10 cellular contexts compared by ENCODE assay signal in genomic region chr11:6635082-6635932, GRCh38. TPM values are rescaled to one million over a fixed set of nuclear protein-coding genes. Genes with fewer than 3 reads are reported as not detected.
DNase-seq lines count a peak whose midpoint lies in the region; ATAC-seq and TF ChIP-seq lines count a peak whose summit lies in the region.
"Had no signal": no experiment of that assay in that cellular context is flagged by ENCODE, and none has a peak within 500 bp of the region (broad histone marks: within the 10 kb centered on the region; RNA-seq: fewer than 3 reads in every experiment).

No MANE protein-coding gene starts in this region.

- peaks cover 22% of the 10 kb centered on the region for H3K36me3 ChIP-seq in left ventricle myocardium inferior

- H3K27me3 Mint-ChIP-seq in H9 (ENCODE audit: low read depth) = peaks cover 28% of the 10 kb centered on the region
- H3K27me3 Mint-ChIP-seq in activated CD4-positive, alpha-beta T cell treated with anti-CD3 and anti-CD28 coated beads for 36 hours = no peaks in the 10 kb centered on the region
- H3K27me3 Mint-ChIP-seq: activated naive CD8-positive, alpha-beta T cell had no signal

- intact Hi-C loops in left ventricle myocardium inferior (cut with micrococcal nuclease) = no loop called here
- intact Hi-C loops in activated CD4-positive, alpha-beta T cell treated with anti-CD3 and anti-CD28 coated beads for 36 hours (cut with DNase I, micrococcal nuclease) = no loop called here

- H3K36me3 Mint-ChIP-seq in H9 (ENCODE audit: insufficient read depth in 1 of 3, low read depth in 3 of 3) = peaks cover 0 to 13% (median 8%) of the 10 kb centered on the region in 3 experiments; a peak in 5 of 7 replicates
- H3K36me3 Mint-ChIP-seq in activated CD4-positive, alpha-beta T cell treated with anti-CD3 and anti-CD28 coated beads for 36 hours (ENCODE audit: low read depth) = no peaks in the 10 kb centered on the region

- CTCF ChIA-PET in activated CD4-positive, alpha-beta T cell treated with anti-CD3 and anti-CD28 coated beads for 36 hours (lab: Charles Lee) = interaction anchor here (0.6 kb wide), 1 partner anchor 48 kb away, joined by 3 read pairs; the partner anchor contains the start of gene MRPL17

- POLR2A ChIA-PET in activated CD4-positive, alpha-beta T cell treated with anti-CD3 and anti-CD28 coated beads for 36 hours (lab: Charles Lee) = no interaction called here

- no peaks in the 10 kb centered on the region for H3K79me2 ChIP-seq in H9 (ENCODE audit: insufficient read depth, low read length)

- no peak overlapping the region for H2BK15ac ChIP-seq in H9 (ENCODE audit: low read depth, low read length)

- H2AK5ac ChIP-seq in H9 (ENCODE audit: insufficient read length, low read length) = no peak overlapping the region

- H3T11ph ChIP-seq in H9 (ENCODE audit: low read length) = no peak overlapping the region

- no peak overlapping the region for H3K4ac ChIP-seq in H9 (ENCODE audit: low read depth, low read length)

- H3K27ac ChIP-seq in H9 (ENCODE audit: insufficient read length, low read depth, low read length) (no peak overlapping the region), left ventricle myocardium inferior (replicated peaks) (peak overlapping the region; percentile 85)

- H3K9me3 Mint-ChIP-seq in H9 = no peaks in the 10 kb centered on the region
- no peaks in the 10 kb centered on the region for H3K9me3 Mint-ChIP-seq in activated CD4-positive, alpha-beta T cell treated with anti-CD3 and anti-CD28 coated beads for 36 hours (ENCODE audit: low read depth)

- WGBS in H9 (ENCODE audit: extremely low coverage, insufficient read length, low lambda C conversion rate) = no CpG with 5 or more reads among the region's 10 CpGs

- H3K4me1 ChIP-seq in H9 (ENCODE audit: insufficient read depth, low read length) (no peaks in the 10 kb centered on the region), left ventricle myocardium inferior (peaks cover 75% of the 10 kb centered on the region)

- no peak overlapping the region for H3K56ac ChIP-seq in H9 (ENCODE audit: insufficient read length, low read depth, low read length)

- H3K9ac ChIP-seq in H9 (ENCODE audit: extremely low read depth, insufficient read length, low read length) = no peak overlapping the region

- no peak overlapping the region for H2AFZ ChIP-seq in H9 (ENCODE audit: low read length)

- H2BK20ac ChIP-seq in H9 (ENCODE audit: low read depth, low read length, poor library complexity, severe bottlenecking) = no peak overlapping the region

- no peaks in the 10 kb centered on the region for H4K20me1 ChIP-seq in H9 (ENCODE audit: control insufficient read depth, insufficient read depth, insufficient read length)

- no peaks in the 10 kb centered on the region for H3K79me1 ChIP-seq in H9 (ENCODE audit: insufficient read depth, low read depth, low read length, poor library complexity, severe bottlenecking)

- H3K4me1 Mint-ChIP-seq in H9 = peaks cover 3% of the 10 kb centered on the region in 2 experiments; a peak in 2 of 4 replicates
- H3K4me1 Mint-ChIP-seq in activated CD4-positive, alpha-beta T cell treated with anti-CD3 and anti-CD28 coated beads for 36 hours = no peaks in the 10 kb centered on the region

- no peak overlapping the region for H2BK5ac ChIP-seq in H9 (ENCODE audit: insufficient read length, low read length)

- no peak for ATAC-seq in activated CD4-positive, alpha-beta T cell treated with anti-CD3 and anti-CD28 coated beads for 36 hours

- no peaks in the 10 kb centered on the region for H3K9me3 ChIP-seq in H9 (ENCODE audit: control insufficient read depth, low read depth, low read length)
- no peaks in the 10 kb centered on the region for H3K9me3 ChIP-seq in left ventricle myocardium inferior (replicated peaks)

- H4K5ac ChIP-seq in H9 (ENCODE audit: insufficient read length, low read depth, low read length) = no peak overlapping the region

- H3K18ac ChIP-seq in H9 (ENCODE audit: insufficient read length, low read depth, low read length) = no peak overlapping the region

- no peak overlapping the region for H3K4me3 ChIP-seq in left ventricle myocardium inferior

- TF ChIP-seq CTCF in H9 (conservative IDR thresholded peaks at IDR 0.05) (no peak), left ventricle myocardium inferior (IDR thresholded peaks at IDR 0.05; ENCODE audit: borderline replicate concordance) (no peak)

- no peak overlapping the region for H4K91ac ChIP-seq in H9 (ENCODE audit: insufficient read length, low read depth, low read length)

- H3K4me2 ChIP-seq in H9 (ENCODE audit: insufficient read depth, insufficient read length, low read length) = no peak overlapping the region

- H3K27me3 ChIP-seq in H9 (ENCODE audit: insufficient read depth, low read length) (peaks cover 9% of the 10 kb centered on the region; the same call in 1 of the 2 replicates), left ventricle myocardium inferior (ENCODE audit: low read depth) (no peaks in the 10 kb centered on the region)

- no peak overlapping the region for H3K4me3 Mint-ChIP-seq in H9
- H3K4me3 Mint-ChIP-seq in activated CD4-positive, alpha-beta T cell treated with anti-CD3 and anti-CD28 coated beads for 36 hours = no peak overlapping the region
- H3K4me3 Mint-ChIP-seq: activated naive CD8-positive, alpha-beta T cell had no signal

- no peak overlapping the region for H2BK12ac ChIP-seq in H9 (ENCODE audit: insufficient read length, low read depth, low read length)

- no peak overlapping the region for H3K14ac ChIP-seq in H9 (ENCODE audit: insufficient read depth, low read length)

- peaks cover 5% of the 10 kb centered on the region for H3K23me2 ChIP-seq in H9 (ENCODE audit: insufficient read length, low read depth, low read length, poor library complexity, severe bottlenecking)

- no peak overlapping the region for H3K23ac ChIP-seq in H9 (ENCODE audit: insufficient read length, low read depth, low read length)

- H2BK120ac ChIP-seq in H9 (ENCODE audit: low read depth, low read length, poor library complexity, severe bottlenecking) = no peak overlapping the region

- no peak overlapping the region for H3K27ac Mint-ChIP-seq in H9
- no peak overlapping the region for H3K27ac Mint-ChIP-seq in activated CD4-positive, alpha-beta T cell treated with anti-CD3 and anti-CD28 coated beads for 36 hours
- H3K27ac Mint-ChIP-seq: activated naive CD8-positive, alpha-beta T cell had no signal

- no peak overlapping the region for H4K8ac ChIP-seq in H9 (replicated peaks; ENCODE audit: insufficient read length, low read depth, low read length)

- DNase-seq in H9 (peak; percentile 31), UCSD-AML1 (lab: John Stamatoyannopoulos, UW; ENCODE audit: unreplicated experiment) (peak; percentile 69), left ventricle myocardium inferior (peak; percentile 65), renal cortical epithelial cell (ENCODE audit: low read depth) (peak; percentile 39), NCI-H128 (lab: John Stamatoyannopoulos, UW; ENCODE audit: unreplicated experiment) (no peak)
- DNase-seq in activated CD8-positive, alpha-beta memory T cell treated with anti-CD3 and anti-CD28 coated beads for 24 hours = no peak
- no peak for DNase-seq in activated CD4-positive, alpha-beta T cell treated with anti-CD3 and anti-CD28 coated beads for 36 hours
- no peak for DNase-seq in activated CD4-positive, alpha-beta T cell treated with anti-CD3 and anti-CD28 coated beads for 4 hours
- DNase-seq: NCI-H1105 had no signal

RNA-seq across cellular contexts. Expression of gene TPP1, which starts 16.1 kb away (rescaled TPM):
- 37.2 and 37.5 TPM in 2 replicates for total RNA-seq in H9 (2021)
- 84.2 TPM for total RNA-seq in left ventricle myocardium inferior
- 16.1 and 107 TPM in 2 replicates for total RNA-seq in renal cortical epithelial cell
- 10 to 100 TPM; 38.1 to 47.9 TPM for total RNA-seq in activated CD4-positive, alpha-beta T cell treated with anti-CD3 and anti-CD28 coated beads for 36 hours

RNA-seq across cellular contexts. Expression of gene DCHS1, which starts 20.3 kb away (rescaled TPM):
- total RNA-seq in H9 (2021) (12.2 and 12.5 TPM in 2 replicates), left ventricle myocardium inferior (9.5 TPM), renal cortical epithelial cell (under 0.01 and 1.3 TPM in 2 replicates)
- total RNA-seq in activated CD4-positive, alpha-beta T cell treated with anti-CD3 and anti-CD28 coated beads for 36 hours = under 1 TPM; 0.78 to 0.91 TPM

RNA-seq across cellular contexts. Expression of gene TAF10, which starts 23.3 kb away (rescaled TPM):
- total RNA-seq in H9 (2021) (198 and 207 TPM in 2 replicates), left ventricle myocardium inferior (106 TPM), renal cortical epithelial cell (36.1 and 36.9 TPM in 2 replicates)
- total RNA-seq in activated CD4-positive, alpha-beta T cell treated with anti-CD3 and anti-CD28 coated beads for 36 hours = 100 to 1,000 TPM; 133 to 152 TPM

RNA-seq across cellular contexts. Expression of gene ILK, which starts 31.7 kb away (rescaled TPM):
- 96.2 and 100 TPM in 2 replicates for total RNA-seq in H9 (2021)
- total RNA-seq in left ventricle myocardium inferior = 192 TPM
- total RNA-seq in renal cortical epithelial cell = 133 and 183 TPM in 2 replicates
- total RNA-seq in activated CD4-positive, alpha-beta T cell treated with anti-CD3 and anti-CD28 coated beads for 36 hours = 10 to 100 TPM; 85.6 to 89.0 TPM

RNA-seq across cellular contexts. Expression of gene RRP8, which starts 31.9 kb away (rescaled TPM):
- total RNA-seq in H9 (2021) = 14.2 and 16.0 TPM in 2 replicates
- 19.2 TPM for total RNA-seq in left ventricle myocardium inferior
- 6.4 and 22.6 TPM in 2 replicates for total RNA-seq in renal cortical epithelial cell
- 10 to 100 TPM; 34.4 to 35.0 TPM for total RNA-seq in activated CD4-positive, alpha-beta T cell treated with anti-CD3 and anti-CD28 coated beads for 36 hours

Comparison
In these comparisons a context has a peak if more than half of its experiments do, and no peak if none do; other contexts are left out.
1. DNase-seq: peak in H9 (single experiment), UCSD-AML1 (single experiment), left ventricle myocardium inferior (single experiment) and renal cortical epithelial cell (single experiment); none in activated CD8-positive, alpha-beta memory T cell treated with anti-CD3 and anti-CD28 coated beads for 24 hours (single experiment), NCI-H128 (single experiment), activated CD4-positive, alpha-beta T cell treated with anti-CD3 and anti-CD28 coated beads for 36 hours (single experiment) and activated CD4-positive, alpha-beta T cell treated with anti-CD3 and anti-CD28 coated beads for 4 hours (0 of 2).